In the genomic region with DNA sequence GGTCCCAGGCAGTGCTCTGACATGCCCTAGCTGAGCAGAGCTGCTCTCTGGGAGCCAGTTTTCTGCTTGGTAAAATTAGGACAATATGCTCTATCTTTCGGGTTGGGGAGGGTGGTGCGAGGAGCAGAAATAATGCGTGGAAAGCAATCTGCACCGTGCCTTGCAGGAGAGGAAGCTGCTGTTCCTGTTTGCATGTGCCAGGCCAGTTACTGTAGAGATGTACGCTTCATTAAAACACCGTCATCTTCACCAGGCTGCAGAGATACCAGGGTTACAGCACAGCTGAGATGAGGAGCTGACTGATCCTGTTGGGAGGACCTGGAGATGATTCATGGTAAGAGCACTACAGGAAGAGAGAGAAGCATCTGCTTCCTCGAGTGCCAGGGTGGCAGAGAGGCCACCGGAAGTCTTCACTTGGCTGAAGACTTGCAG, we compare ENCODE assay signal across 8 cellular contexts. TPM values are rescaled to one million over a fixed set of nuclear protein-coding genes. Genes with fewer than 3 reads are reported as not detected.
DNase-seq lines count a peak whose midpoint lies in the region; ATAC-seq and TF ChIP-seq lines count a peak whose summit lies in the region.

No MANE protein-coding gene starts in this region.

- no peak overlapping the region for H3K9ac ChIP-seq in DND-41 (ENCODE audit: low read depth, low read length)

- H3K27me3 Mint-ChIP-seq in activated naive CD4-positive, alpha-beta T cell treated with anti-CD3 and anti-CD28 coated beads for 36 hours (ENCODE audit: low read depth), result no peaks in the 10 kb centered on the region
- no peaks in the 10 kb centered on the region for H3K27me3 Mint-ChIP-seq in naive B cell

- no peak overlapping the region for H3K27ac ChIP-seq in DND-41 (ENCODE audit: low read length)

- CTCF ChIA-PET in activated naive CD4-positive, alpha-beta T cell treated with anti-CD3 and anti-CD28 coated beads for 36 hours (lab: Charles Lee), result interaction anchor here (1.0 to 1.3 kb wide), 3 partner anchors 10 to 46 kb away, joined by 3 to 4 read pairs (median 3); no protein-coding TSS in a partner anchor

- H3K79me2 ChIP-seq in DND-41 (ENCODE audit: insufficient read depth, low read length), result no peaks in the 10 kb centered on the region

- in situ Hi-C loops in ACHN (cut with HindIII; ENCODE audit: low pct_ligation_motif_present, low pct_unique_long_range_greater_than_20kb, low sequenced_read_pairs), result no loop called here

- peak; percentile 24 for DNase-seq in DND-41
- peak; percentile 38 for DNase-seq in M059J (ENCODE audit: low read depth)
- DNase-seq in activated naive CD4-positive, alpha-beta T cell treated with anti-CD3 and anti-CD28 coated beads for 36 hours, result peak; percentile 51
- DNase-seq in naive B cell, result peak; percentile 44
- DNase-seq in ACHN, result no peak
- DNase-seq in iPS-NIHi11 (ENCODE audit: low spot score), result no peak
- DNase-seq in DMS114 treated with DMSO at 0.1 percent for 48 hours (lab: John Stamatoyannopoulos, UW; ENCODE audit: unreplicated experiment), result no peak

- TF ChIP-seq CTCF in DND-41 (IDR thresholded peaks at IDR 0.05; ENCODE audit: borderline replicate concordance, extremely low read depth, low read length, poor library complexity, severe bottlenecking), result no peak

- peaks cover 25% of the 10 kb centered on the region for H3K4me1 Mint-ChIP-seq in activated naive CD4-positive, alpha-beta T cell treated with anti-CD3 and anti-CD28 coated beads for 36 hours (ENCODE audit: low read depth)
- peaks cover 46 to 69% (median 50%) of the 10 kb centered on the region in 3 donors for H3K4me1 Mint-ChIP-seq in naive B cell

- H3K4me3 ChIP-seq in DND-41 (ENCODE audit: low read depth in 1 of 2, low read length in 2 of 2), result no peak overlapping the region

- H3K27ac Mint-ChIP-seq in activated naive CD4-positive, alpha-beta T cell treated with anti-CD3 and anti-CD28 coated beads for 36 hours, result peak overlapping the region; percentile 32
- H3K27ac Mint-ChIP-seq in naive B cell, result peak overlapping the region; percentile 82 to 98 (median 92)

- H3K27me3 ChIP-seq in DND-41 (ENCODE audit: insufficient read depth, low read length, poor library complexity), result no peaks in the 10 kb centered on the region

- H2AFZ ChIP-seq in DND-41 (ENCODE audit: low read depth, low read length), result peak overlapping the region; percentile 63; the same call in 1 of the 2 replicates

- H3K4me1 ChIP-seq in DND-41 (ENCODE audit: insufficient read depth, low read length), result peaks cover 10% of the 10 kb centered on the region

- no peaks in the 10 kb centered on the region for H3K9me3 Mint-ChIP-seq in activated naive CD4-positive, alpha-beta T cell treated with anti-CD3 and anti-CD28 coated beads for 36 hours
- no peaks in the 10 kb centered on the region for H3K9me3 Mint-ChIP-seq in naive B cell

- no peaks in the 10 kb centered on the region for H3K36me3 ChIP-seq in DND-41 (ENCODE audit: insufficient read depth, low read length)

- no peak overlapping the region for H3K4me3 Mint-ChIP-seq in activated naive CD4-positive, alpha-beta T cell treated with anti-CD3 and anti-CD28 coated beads for 36 hours
- H3K4me3 Mint-ChIP-seq in naive B cell, result peak overlapping the region; percentile 79 to 96 (median 89)

- no peak overlapping the region for H3K4me2 ChIP-seq in DND-41 (ENCODE audit: insufficient read depth, low read length)

- intact Hi-C loops in activated naive CD4-positive, alpha-beta T cell treated with anti-CD3 and anti-CD28 coated beads for 36 hours (cut with micrococcal nuclease), result loop anchor here (1.0 kb wide), 1 partner anchor 29 kb away; no protein-coding TSS in a partner anchor

- H3K9me3 ChIP-seq in DND-41 (ENCODE audit: insufficient read depth, low read length, severe bottlenecking), result no peaks in the 10 kb centered on the region

- peak; percentile 75 for ATAC-seq in DND-41 (ENCODE audit: insufficient read depth, low read depth)
- ATAC-seq in naive B cell (ENCODE audit: low read depth in 2 of 2), result peak; percentile 60 to 61
- no peak for ATAC-seq in GM19467 (IDR thresholded peaks at IDR 0.05; ENCODE audit: unreplicated experiment)

- no peaks in the 10 kb centered on the region for H3K36me3 Mint-ChIP-seq in activated naive CD4-positive, alpha-beta T cell treated with anti-CD3 and anti-CD28 coated beads for 36 hours (ENCODE audit: low read depth)
- H3K36me3 Mint-ChIP-seq in naive B cell, result no peaks in the 10 kb centered on the region

- no peaks in the 10 kb centered on the region for H4K20me1 ChIP-seq in DND-41 (ENCODE audit: insufficient read depth, low read length)

RNA-seq across cellular contexts. Expression of a gene that starts 29.5 kb away (rescaled TPM):
- total RNA-seq in M059J (2014; rRNA removed; shearing (Covaris generic)), result 40.1 and 40.6 TPM in 2 replicates
- total RNA-seq in activated naive CD4-positive, alpha-beta T cell treated with anti-CD3 and anti-CD28 coated beads for 36 hours, result 10 to 100 TPM; 37.3 to 38.3 TPM
- 100 to 1,000 TPM; 119 to 174 (median 151) TPM for polyA plus RNA-seq in naive B cell (ENCODE audit: low read depth in 6 of 6)

Comparison
In these comparisons a context has a peak if more than half of its experiments do, and no peak if none do; other contexts are left out.
1. DNase-seq: peak in DND-41 (single experiment), M059J (single experiment), activated naive CD4-positive, alpha-beta T cell treated with anti-CD3 and anti-CD28 coated beads for 36 hours (single experiment) and naive B cell (single experiment); none in ACHN (single experiment), iPS-NIHi11 (single experiment) and DMS114 treated with DMSO at 0.1 percent for 48 hours (single experiment).